In the genomic region with DNA sequence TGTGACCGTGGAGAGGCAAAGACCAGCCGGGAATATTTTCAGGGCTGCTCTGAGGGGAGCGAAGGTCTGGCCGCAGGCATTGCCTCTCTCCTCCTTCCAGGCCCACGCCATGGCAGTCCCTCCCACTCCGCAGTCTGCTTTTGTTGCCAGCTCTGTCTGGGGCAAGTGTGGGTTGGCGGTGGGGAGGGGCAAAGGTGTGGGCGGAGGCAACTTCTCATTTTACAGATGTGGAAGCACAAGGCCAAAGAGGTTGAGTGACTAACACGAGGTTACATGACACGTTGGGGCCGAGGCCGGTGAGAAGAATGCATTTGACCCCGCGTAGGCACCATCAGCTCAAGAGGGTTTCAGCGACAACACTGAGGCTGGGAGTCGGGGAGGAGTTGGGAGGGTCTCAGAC, we compare ENCODE assay signal across 12 cellular contexts. TPM values are rescaled to one million over a fixed set of nuclear protein-coding genes. Genes with fewer than 3 reads are reported as not detected.
DNase-seq lines count a peak whose midpoint lies in the region; ATAC-seq and TF ChIP-seq lines count a peak whose summit lies in the region.
"Had no signal": no experiment of that assay in that cellular context is flagged by ENCODE, and none has a peak within 500 bp of the region (broad histone marks: within the 10 kb centered on the region; RNA-seq: fewer than 3 reads in every experiment).

No MANE protein-coding gene starts in this region.

- peaks cover 40% of the 10 kb centered on the region for H3K4me1 Mint-ChIP-seq in GM23338
- H3K4me1 Mint-ChIP-seq in type B pancreatic cell (ENCODE audit: unreplicated experiment), result peaks cover 36% of the 10 kb centered on the region
- H3K4me1 Mint-ChIP-seq: memory B cell had no signal

- H3K4me3 ChIP-seq in GM23338 (no peak overlapping the region), epithelial cell of esophagus (ENCODE audit: low read length) (no peak overlapping the region)

- TF ChIP-seq CTCF in GM23338 (conservative IDR thresholded peaks at IDR 0.05; ENCODE audit: low read depth in 2 of 2), result no peak
- no peak for TF ChIP-seq CTCF in epithelial cell of esophagus (IDR thresholded peaks at IDR 0.05; ENCODE audit: insufficient read depth, low read depth, low read length, missing control alignments)
- no peak for TF ChIP-seq CTCF in omental fat pad (IDR thresholded peaks at IDR 0.05)
- no peak for TF ChIP-seq CTCF in type B pancreatic cell (conservative IDR thresholded peaks at IDR 0.05)

- H3K36me3 ChIP-seq in GM23338 (ENCODE audit: insufficient read depth), result no peaks in the 10 kb centered on the region

- peak overlapping the region; percentile 94 for H2AFZ ChIP-seq in GM23338

- no peak overlapping the region for H3K27ac ChIP-seq in GM23338 (ENCODE audit: low read depth)

- peak; percentile 53 for DNase-seq in GM23338 (ENCODE audit: low spot score)
- peak; percentile 71 for DNase-seq in NCI-H2029 (lab: John Stamatoyannopoulos, UW)
- peak; percentile 71 for DNase-seq in epithelial cell of esophagus (ENCODE audit: low read depth)
- DNase-seq in omental fat pad (ENCODE audit: low spot score), result no peak
- DNase-seq in type B pancreatic cell (ENCODE audit: extremely low spot score, unreplicated experiment), result no peak
- DNase-seq in ureter (ENCODE audit: low spot score), result no peak
- DNase-seq in AML-193 (lab: John Stamatoyannopoulos, UW), result no peak
- DNase-seq: NCI-H1930, T-cell had no signal

- H3K27ac Mint-ChIP-seq in GM23338, result no peak overlapping the region
- no peak overlapping the region for H3K27ac Mint-ChIP-seq in type B pancreatic cell
- H3K27ac Mint-ChIP-seq: activated T-cell treated with anti-CD3 and anti-CD28 coated beads, Interleukin-2, amount 50 U/mL, for 72 hours; memory B cell; T-cell had no signal

- no peaks in the 10 kb centered on the region for H4K20me1 ChIP-seq in GM23338 (replicated peaks; ENCODE audit: insufficient read depth)

- peaks cover 4% of the 10 kb centered on the region; the same call in 1 of the 2 replicates for H3F3A ChIP-seq in GM23338 (replicated peaks; ENCODE audit: low read depth)

- H3K4me2 ChIP-seq in GM23338, result no peak overlapping the region

- H3K27me3 Mint-ChIP-seq in GM23338 (ENCODE audit: insufficient read depth, low read depth, poor library complexity) (peaks cover 15% of the 10 kb centered on the region), type B pancreatic cell (peaks cover 22% of the 10 kb centered on the region)

- no peaks in the 10 kb centered on the region for H3K79me2 ChIP-seq in GM23338 (replicated peaks; ENCODE audit: insufficient read depth)

- no peaks in the 10 kb centered on the region for H3K9me2 ChIP-seq in GM23338 (ENCODE audit: insufficient read depth)

- no peaks in the 10 kb centered on the region for H3K36me3 Mint-ChIP-seq in GM23338 (ENCODE audit: low read depth)
- no peaks in the 10 kb centered on the region for H3K36me3 Mint-ChIP-seq in type B pancreatic cell
- H3K36me3 Mint-ChIP-seq: memory B cell, T-cell had no signal

- peaks cover 2% of the 10 kb centered on the region for H3K27me3 ChIP-seq in GM23338 (ENCODE audit: insufficient read depth)

- peak; percentile 80 for ATAC-seq in GM23338
- ATAC-seq in omental fat pad (ENCODE audit: low FRiP score), result peak; percentile 84
- no peak for ATAC-seq in GM21723 (IDR thresholded peaks at IDR 0.05; ENCODE audit: unreplicated experiment)
- ATAC-seq: T-cell had no signal

- H3K4me3 Mint-ChIP-seq in GM23338 (no peak overlapping the region), type B pancreatic cell (no peak overlapping the region)
- H3K4me3 Mint-ChIP-seq: activated T-cell treated with anti-CD3 and anti-CD28 coated beads, Interleukin-2, amount 50 U/mL, for 72 hours; memory B cell; T-cell had no signal

- H3K4me1 ChIP-seq in GM23338 (ENCODE audit: insufficient read depth), result peaks cover 10% of the 10 kb centered on the region

- H3K9me3 Mint-ChIP-seq in GM23338 (no peaks in the 10 kb centered on the region), type B pancreatic cell (no peaks in the 10 kb centered on the region)
- H3K9me3 Mint-ChIP-seq: activated T-cell treated with anti-CD3 and anti-CD28 coated beads, Interleukin-2, amount 50 U/mL, for 72 hours; memory B cell; T-cell had no signal

TF ChIP-seq in GM23338, 12 proteins besides CTCF, POLR2A, EP300 and RAD21:
- no peak for TF ChIP-seq ZNF114 (CRISPR knock-in tag; IDR thresholded peaks at IDR 0.05)
- 0 out of 2 replicates have a peak, but pooled peaks have one; percentile 25 for TF ChIP-seq POLR2AphosphoS5 (IDR thresholded peaks at IDR 0.05; ENCODE audit: low read depth)

RNA-seq across cellular contexts. Expression of a gene that starts 6.1 kb away (rescaled TPM):
- total RNA-seq in GM23338 (2014; rRNA removed; shearing (Covaris generic)), result 0.08 and 2.0 TPM in 2 replicates
- 0.61 and 0.83 TPM in 2 replicates for polyA plus RNA-seq in GM23338 (2016; fragmentation: Nextera tagmentation; extraction: Ambion mirVana)
- total RNA-seq in omental fat pad (1 to 10 TPM in 3 of 4 donors, under 1 TPM in 1; 0.36 to 6.1 (median 3.1) TPM), type B pancreatic cell (ENCODE audit: low replicate concordance) (0.14 and 1.7 TPM in 2 replicates), ureter (6.2 TPM)

RNA-seq across cellular contexts. Expression of a gene that starts 40.7 kb away (rescaled TPM):
- total RNA-seq in GM23338 (2014; rRNA removed; shearing (Covaris generic)), result 0.07 TPM in 1 of 2 replicates, not detected in the other
- polyA plus RNA-seq in GM23338 (2016; fragmentation: Nextera tagmentation; extraction: Ambion mirVana), result not detected in 2 replicates
- total RNA-seq in omental fat pad (not detected), type B pancreatic cell (ENCODE audit: low replicate concordance) (0.55 TPM in 1 of 2 replicates, not detected in the other), ureter (0.70 TPM)
- total RNA-seq: activated T-cell treated with anti-CD3 and anti-CD28 coated beads, Interleukin-2, amount 50 U/mL, for 72 hours; T-cell had no signal

RNA-seq across cellular contexts. Expression of a gene that starts 51.8 kb away (rescaled TPM):
- 2.2 and 2.7 TPM in 2 replicates for total RNA-seq in GM23338 (2014; rRNA removed; shearing (Covaris generic))
- 1.1 and 1.3 TPM in 2 replicates for polyA plus RNA-seq in GM23338 (2016; fragmentation: Nextera tagmentation; extraction: Ambion mirVana)
- not detected for total RNA-seq in omental fat pad
- 0.95 and 0.97 TPM in 2 replicates for total RNA-seq in type B pancreatic cell (ENCODE audit: low replicate concordance)
- total RNA-seq in ureter, result 0.34 TPM
- total RNA-seq: activated T-cell treated with anti-CD3 and anti-CD28 coated beads, Interleukin-2, amount 50 U/mL, for 72 hours; T-cell had no signal

Comparison
In these comparisons a context has a peak if more than half of its experiments do, and no peak if none do; other contexts are left out.
1. DNase-seq: peak in GM23338 (single experiment), NCI-H2029 (single experiment) and epithelial cell of esophagus (single experiment); none in omental fat pad (single experiment), type B pancreatic cell (single experiment), ureter (single experiment) and AML-193 (0 of 2).